ENCODE assay signal across 12 cellular contexts in genomic region chr5:107263387-107264003, GRCh38.
DNase-seq lines count a peak whose midpoint lies in the region; ATAC-seq and TF ChIP-seq lines count a peak whose summit lies in the region.
"Had no signal": no experiment of that assay in that cellular context is flagged by ENCODE, and none has a peak within 500 bp of the region (broad histone marks: within the 10 kb centered on the region; RNA-seq: fewer than 3 reads in every experiment).

No MANE protein-coding gene starts in this region.

- no peaks in the 10 kb centered on the region for H3K9me3 ChIP-seq in OCI-LY3 (ENCODE audit: insufficient read depth, low read length)

- no peak for TF ChIP-seq CTCF in GM12865 (IDR thresholded peaks at IDR 0.05; ENCODE audit: insufficient read depth, low read depth, low read length, missing control alignments)
- TF ChIP-seq CTCF in OCI-LY3 (IDR thresholded peaks at IDR 0.05; ENCODE audit: low read depth, low read length): no peak

- peak; percentile 56 for DNase-seq in GM12865 (ENCODE audit: low read depth)
- no peak for DNase-seq in KG1 (lab: John Stamatoyannopoulos, UW)
- no peak for DNase-seq in AG20443 (ENCODE audit: low spot score)
- no peak for DNase-seq in OCI-M1 (lab: John Stamatoyannopoulos, UW)
- DNase-seq in activated gamma-delta T cell treated with Interleukin-2 at 50 U/mL for 16 hours: no peak
- DNase-seq: effector memory CD4-positive, alpha-beta T cell; hippocampal formation; NCI-H524 treated with DMSO at 0.1 percent for 48 hours; right cardiac atrium had no signal

- no peak overlapping the region for H3K27ac ChIP-seq in OCI-LY3 (ENCODE audit: low read length)

- H3K79me2 ChIP-seq in OCI-LY3 (ENCODE audit: low read length): no peaks in the 10 kb centered on the region

- 0 out of 2 replicates have a peak, but pooled peaks cover 4% of the 10 kb centered on the region for H3K4me1 ChIP-seq in OCI-LY3 (ENCODE audit: low read length)

- H3K4me2 ChIP-seq in OCI-LY3 (ENCODE audit: low read length): peak overlapping the region; percentile 33

- peak; percentile 78 for ATAC-seq in GM19372 (IDR thresholded peaks at IDR 0.05; ENCODE audit: low read depth, unreplicated experiment)
- peak; percentile 72 for ATAC-seq in HG02798 (IDR thresholded peaks at IDR 0.05; ENCODE audit: poor library complexity, unreplicated experiment)
- ATAC-seq: right cardiac atrium had no signal

- H4K20me1 ChIP-seq in OCI-LY3 (ENCODE audit: insufficient read depth, low read length): no peaks in the 10 kb centered on the region

- peak overlapping the region; percentile 33 for H3K4me3 ChIP-seq in GM12865 (ENCODE audit: low read depth, low read length)
- no peak overlapping the region for H3K4me3 ChIP-seq in OCI-LY3 (ENCODE audit: low read length)

- H3K36me3 ChIP-seq in OCI-LY3 (replicated peaks; ENCODE audit: low read depth, low read length): no peaks in the 10 kb centered on the region

- no peak overlapping the region for H2AFZ ChIP-seq in OCI-LY3 (ENCODE audit: low read depth, low read length)

- no peaks in the 10 kb centered on the region for H3K27me3 ChIP-seq in OCI-LY3 (ENCODE audit: low read depth, low read length)

- no peak overlapping the region for H3K9ac ChIP-seq in OCI-LY3 (ENCODE audit: low read length)
